ENCODE assay signal across 11 cellular contexts in the genomic region with DNA sequence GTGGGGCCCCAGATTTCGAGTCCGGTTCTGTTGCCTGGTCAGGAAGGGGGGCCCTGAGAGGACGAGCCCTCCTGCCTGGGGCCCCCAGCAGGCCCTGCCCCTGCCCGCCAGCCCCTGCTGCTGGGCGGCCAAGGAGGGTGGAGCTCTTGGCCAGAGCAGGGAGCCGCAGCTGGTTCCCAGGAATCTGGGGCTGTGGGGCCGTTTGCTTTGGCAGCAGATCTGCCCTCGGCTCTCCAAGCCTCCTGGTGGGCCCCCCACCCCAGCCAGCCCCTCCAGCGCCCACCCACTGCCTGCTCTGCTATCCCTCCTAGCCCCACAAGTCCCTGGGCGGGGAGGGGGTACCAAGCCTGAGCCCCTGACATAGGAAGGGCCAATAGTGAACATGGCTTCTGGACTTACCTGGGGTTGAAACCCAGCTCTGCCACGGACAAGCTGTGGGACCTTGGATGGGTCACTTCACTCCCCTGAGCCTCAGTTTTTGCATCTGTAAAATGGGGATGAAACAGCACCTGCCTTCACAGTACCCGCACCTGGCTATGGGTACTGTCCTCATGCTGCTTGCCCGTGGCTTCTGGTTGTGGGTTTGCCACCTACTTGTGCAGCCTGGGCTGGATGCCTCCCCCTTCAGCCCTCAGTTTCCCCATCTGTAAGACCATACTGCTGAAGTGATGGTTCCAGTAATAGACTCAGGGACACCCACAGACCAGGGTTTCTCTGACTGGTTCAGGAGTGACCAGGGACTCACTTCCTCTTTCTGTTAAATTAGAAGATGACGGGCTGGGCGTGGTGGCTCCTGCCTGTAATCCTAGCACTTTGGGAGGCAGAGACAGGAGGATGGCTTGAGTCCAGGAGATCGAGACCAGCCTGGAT. TPM values are rescaled to one million over a fixed set of nuclear protein-coding genes. Genes with fewer than 3 reads are reported as not detected.
DNase-seq lines count a peak whose midpoint lies in the region; ATAC-seq and TF ChIP-seq lines count a peak whose summit lies in the region.
"Had no signal": no experiment of that assay in that cellular context is flagged by ENCODE, and none has a peak within 500 bp of the region (broad histone marks: within the 10 kb centered on the region; RNA-seq: fewer than 3 reads in every experiment).

No MANE protein-coding gene starts in this region.

- no peaks in the 10 kb centered on the region for H3K9me3 Mint-ChIP-seq in naive B cell
- no peaks in the 10 kb centered on the region for H3K9me3 Mint-ChIP-seq in endodermal cell
- H3K9me3 Mint-ChIP-seq in Caco-2 (ENCODE audit: unreplicated experiment): no peaks in the 10 kb centered on the region
- H3K9me3 Mint-ChIP-seq: activated naive CD4-positive, alpha-beta T cell treated with anti-CD3 and anti-CD28 coated beads for 36 hours had no signal

- intact Hi-C loops in heart left ventricle (cut with DNase I): loop anchor here in 6 of 10 donors (5.0 kb wide), 5 partner anchors 33 to 343 kb away; a partner anchor contains a TSS
- intact Hi-C loops in left ventricle myocardium superior (cut with micrococcal nuclease): no loop called here
- intact Hi-C loops in adrenal gland (cut with DNase I): loop anchor here in 1 of 2 donors (5.0 kb wide), 1 partner anchor 48 kb away; no protein-coding TSS in a partner anchor
- intact Hi-C loops in Caco-2 (cut with micrococcal nuclease; ENCODE audit: unreplicated experiment): no loop called here

- H3K36me3 ChIP-seq in heart left ventricle: no peaks in the 10 kb centered on the region
- H3K36me3 ChIP-seq in adrenal gland (replicated peaks in 1 of 2): no peaks in the 10 kb centered on the region
- no peaks in the 10 kb centered on the region for H3K36me3 ChIP-seq in endodermal cell (ENCODE audit: control insufficient read depth, insufficient read depth, low read length)
- no peaks in the 10 kb centered on the region; the same call in 1 of the 2 replicates for H3K36me3 ChIP-seq in Caco-2 (ENCODE audit: control insufficient read depth, insufficient read depth, low read length)

- H3K9me3 ChIP-seq in heart left ventricle (no peaks in the 10 kb centered on the region), adrenal gland (replicated peaks in 1 of 3) (no peaks in the 10 kb centered on the region), endodermal cell (ENCODE audit: control insufficient read depth, low read length) (no peaks in the 10 kb centered on the region), Caco-2 (no peaks in the 10 kb centered on the region)

- H3K27ac ChIP-seq in heart left ventricle (peak overlapping the region in 11 of 12 donors; percentile 73 to 89 (median 86)), adrenal gland (peak overlapping the region in 4 of 5 donors; percentile 70 to 97 (median 90)), endodermal cell (ENCODE audit: low read depth, low read length) (no peak overlapping the region)
- H3K27ac ChIP-seq: GM23248 had no signal

- H3K4me3 Mint-ChIP-seq in naive B cell (peak overlapping the region in 5 of 8 donors; percentile 8 to 75 (median 45)), endodermal cell (no peak overlapping the region), Caco-2 (ENCODE audit: unreplicated experiment) (no peak overlapping the region)
- H3K4me3 Mint-ChIP-seq: activated naive CD4-positive, alpha-beta T cell treated with anti-CD3 and anti-CD28 coated beads for 36 hours had no signal

- POLR2A ChIA-PET in Caco-2 (lab: Charles Lee): no interaction called here

- DNase-seq in heart left ventricle (peak in 1 of 5 donors; percentile 58), left ventricle myocardium superior (no peak), adrenal gland (no peak), naive B cell (peak; percentile 23), ureter (ENCODE audit: low spot score) (peak; percentile 46), endodermal cell (no peak), Caco-2 (no peak)
- DNase-seq: activated CD4-positive, alpha-beta T cell treated with anti-CD3 and anti-CD28 coated beads for 48 hours; activated naive CD4-positive, alpha-beta T cell treated with anti-CD3 and anti-CD28 coated beads for 36 hours had no signal

- peaks cover 10 to 99% (median 75%) of the 10 kb centered on the region in 12 donors for H3K4me1 ChIP-seq in heart left ventricle
- H3K4me1 ChIP-seq in adrenal gland (replicated peaks in 1 of 2): peaks cover 71 to 88% of the 10 kb centered on the region in 2 donors
- peaks cover 7% of the 10 kb centered on the region for H3K4me1 ChIP-seq in endodermal cell (ENCODE audit: control insufficient read depth, insufficient read depth, low read length)
- no peaks in the 10 kb centered on the region for H3K4me1 ChIP-seq in Caco-2

- H3K4me1 Mint-ChIP-seq in naive B cell (peaks cover 4 to 17% (median 13%) of the 10 kb centered on the region in 3 donors), endodermal cell (peaks cover 3% of the 10 kb centered on the region), Caco-2 (ENCODE audit: low read depth, unreplicated experiment) (no peaks in the 10 kb centered on the region)

- peak overlapping the region in 1 of 12 donors; percentile 27 for H3K4me3 ChIP-seq in heart left ventricle
- H3K4me3 ChIP-seq in adrenal gland: no peak overlapping the region
- no peak overlapping the region for H3K4me3 ChIP-seq in endodermal cell (ENCODE audit: low read length)
- no peak overlapping the region for H3K4me3 ChIP-seq in Caco-2 (ENCODE audit: low read depth, low read length)
- H3K4me3 ChIP-seq: GM23248 had no signal

- no peak overlapping the region for H3K9ac ChIP-seq in endodermal cell (ENCODE audit: extremely low read depth, low read length, poor library complexity, severe bottlenecking)

- H3K36me3 Mint-ChIP-seq in naive B cell: no peaks in the 10 kb centered on the region
- H3K36me3 Mint-ChIP-seq in endodermal cell (ENCODE audit: low read depth): no peaks in the 10 kb centered on the region
- H3K36me3 Mint-ChIP-seq in Caco-2 (ENCODE audit: insufficient read depth, unreplicated experiment): peaks cover under 1% of the 10 kb centered on the region

- ATAC-seq in heart left ventricle: no peak
- ATAC-seq in left ventricle myocardium superior: no peak
- peak; percentile 30 to 33 for ATAC-seq in naive B cell (ENCODE audit: low read depth in 2 of 2)
- ATAC-seq in HG03108 (IDR thresholded peaks at IDR 0.05; ENCODE audit: unreplicated experiment): no peak

- CTCF ChIA-PET in Caco-2 (lab: Charles Lee): interaction anchor here (1.1 kb wide), 1 partner anchor 71 kb away, joined by 4 read pairs; no protein-coding TSS in a partner anchor

- no TSS peak for BruUV-seq in Caco-2 (replicated peaks; lab: Mats Ljungman, UMichigan)

- H3K27ac Mint-ChIP-seq in naive B cell (peak overlapping the region in 1 of 6 donors; percentile 15), endodermal cell (no peak overlapping the region), Caco-2 (ENCODE audit: unreplicated experiment) (no peak overlapping the region)
- H3K27ac Mint-ChIP-seq: activated naive CD4-positive, alpha-beta T cell treated with anti-CD3 and anti-CD28 coated beads for 36 hours had no signal

- TF ChIP-seq CTCF in heart left ventricle (IDR thresholded peaks at IDR 0.05) (no peak), adrenal gland (IDR thresholded peaks at IDR 0.05) (no peak), endodermal cell (conservative IDR thresholded peaks at IDR 0.05) (no peak), Caco-2 (IDR thresholded peaks at IDR 0.05; ENCODE audit: insufficient read depth in 1 of 2, low read depth in 1 of 2, low read length in 1 of 2, severe bottlenecking in 1 of 2, unreplicated experiment in 1 of 2) (no peak)

- 71 to 85% (median 72%) methylated on average over 4 to 16 of the region's 16 CpGs for WGBS in heart left ventricle, 4 donors
- 73 to 92% (median 77%) methylated on average over 8 to 16 of the region's 16 CpGs for WGBS in adrenal gland, 4 donors
- WGBS in endodermal cell (ENCODE audit: insufficient coverage in 1 of 2, insufficient read length in 1 of 2), 2 experiments: 84 to 93% methylated on average over 9 to 16 of the region's 16 CpGs

- H3K27me3 ChIP-seq in heart left ventricle (no peaks in the 10 kb centered on the region), adrenal gland (no peaks in the 10 kb centered on the region), endodermal cell (ENCODE audit: control insufficient read depth, insufficient read depth, low read length, poor library complexity, severe bottlenecking) (no peaks in the 10 kb centered on the region), Caco-2 (replicated peaks; ENCODE audit: control insufficient read depth, insufficient read depth, low read length) (no peaks in the 10 kb centered on the region)

- TF ChIP-seq POLR2A in heart left ventricle (IDR thresholded peaks at IDR 0.05) (no peak), adrenal gland (IDR thresholded peaks at IDR 0.05) (no peak)

- H3K27me3 Mint-ChIP-seq in naive B cell (no peaks in the 10 kb centered on the region), endodermal cell (ENCODE audit: insufficient read depth) (no peaks in the 10 kb centered on the region), Caco-2 (ENCODE audit: insufficient read depth, unreplicated experiment) (no peaks in the 10 kb centered on the region)

RNA-seq across cellular contexts. Expression of a gene that starts 9.2 kb away (rescaled TPM):
- total RNA-seq in heart left ventricle (10 to 100 TPM in 7 of 9 donors, 1 to 10 TPM in 2; 7.6 to 23.4 (median 12.7) TPM), left ventricle myocardium superior (16.6 TPM), adrenal gland (10 to 100 TPM; 11.9 to 36.2 (median 18.6) TPM), ureter (11.7 TPM), endodermal cell (10 to 100 TPM in 1 of 2 donors, 1 to 10 TPM in 1; 9.1 to 13.2 TPM), Caco-2 (2022) (12.3 and 13.1 TPM in 2 replicates)
- polyA plus RNA-seq in heart left ventricle (10 to 100 TPM in 1 of 2 donors, 1 to 10 TPM in 1; 7.7 to 14.2 TPM), adrenal gland (10 to 100 TPM in 2 of 3 donors, 1 to 10 TPM in 1; 2.0 to 16.7 (median 13.4) TPM), naive B cell (ENCODE audit: low read depth in 6 of 6) (not detected)
- polyA plus RNA-seq in endodermal cell (2013, experiment 1 of 2): 16.6 TPM
- polyA plus RNA-seq in endodermal cell (2013, experiment 2 of 2): 15.6 TPM

RNA-seq across cellular contexts. Expression of a gene that starts 26.0 kb away (rescaled TPM):
- total RNA-seq in heart left ventricle (10 to 100 TPM; 32.7 to 96.9 (median 60.9) TPM), left ventricle myocardium superior (70.0 TPM), adrenal gland (10 to 100 TPM; 35.5 to 68.8 (median 54.0) TPM), ureter (58.6 TPM), endodermal cell (10 to 100 TPM; 57.7 to 66.2 TPM), Caco-2 (2022) (74.1 and 76.5 TPM in 2 replicates)
- polyA plus RNA-seq in heart left ventricle (100 to 1,000 TPM; 109 to 210 TPM), adrenal gland (100 to 1,000 TPM in 2 of 3 donors, 10 to 100 TPM in 1; 25.0 to 310 (median 285) TPM), naive B cell (ENCODE audit: low read depth in 6 of 6) (10 to 100 TPM; 33.1 to 54.6 (median 47.6) TPM)
- polyA plus RNA-seq in endodermal cell (2013, experiment 1 of 2): 57.2 TPM
- polyA plus RNA-seq in endodermal cell (2013, experiment 2 of 2): 62.4 TPM

RNA-seq across cellular contexts. Expression of a gene that starts 46.5 kb away (rescaled TPM):
- total RNA-seq in heart left ventricle (10 to 100 TPM in 3 of 9 donors, 1 to 10 TPM in 6; 3.8 to 20.0 (median 6.2) TPM), left ventricle myocardium superior (4.3 TPM), adrenal gland (10 to 100 TPM; 16.1 to 44.7 (median 27.4) TPM), ureter (13.4 TPM), endodermal cell (10 to 100 TPM; 10.4 to 12.1 TPM), Caco-2 (2022) (2.7 and 2.8 TPM in 2 replicates)
- polyA plus RNA-seq in heart left ventricle (10 to 100 TPM in 1 of 2 donors, 1 to 10 TPM in 1; 6.1 to 14.9 TPM), adrenal gland (10 to 100 TPM in 2 of 3 donors, under 1 TPM in 1; 0.77 to 23.9 (median 15.5) TPM), naive B cell (ENCODE audit: low read depth in 6 of 6) (under 1 TPM in 3 of 6 donors, not detected in 3; 0.13 to 0.21 (median 0.16) TPM)
- 11.5 TPM for polyA plus RNA-seq in endodermal cell (2013, experiment 1 of 2)
- polyA plus RNA-seq in endodermal cell (2013, experiment 2 of 2): 11.6 TPM
- total RNA-seq: activated naive CD4-positive, alpha-beta T cell treated with anti-CD3 and anti-CD28 coated beads for 36 hours had no signal

RNA-seq across cellular contexts. Expression of a gene that starts 52.3 kb away (rescaled TPM):
- total RNA-seq in heart left ventricle: 1 to 10 TPM; 1.7 to 5.5 (median 3.3) TPM
- 1 to 10 TPM; 2.5 to 3.1 TPM for polyA plus RNA-seq in heart left ventricle
- 4.7 TPM for total RNA-seq in left ventricle myocardium superior
- total RNA-seq in adrenal gland: 10 to 100 TPM in 2 of 8 donors, 1 to 10 TPM in 6; 2.5 to 15.4 (median 6.4) TPM
- 10 to 100 TPM in 1 of 3 donors, 1 to 10 TPM in 2; 3.3 to 10.3 (median 4.5) TPM for polyA plus RNA-seq in adrenal gland
- polyA plus RNA-seq in naive B cell (ENCODE audit: low read depth in 6 of 6): 1 to 10 TPM in 1 of 6 donors, under 1 TPM in 5; 0.77 to 1.5 (median 0.87) TPM
- 18.1 TPM for total RNA-seq in ureter
- total RNA-seq in endodermal cell: 10 to 100 TPM; 28.2 to 30.1 TPM
- 23.3 TPM for polyA plus RNA-seq in endodermal cell (2013, experiment 1 of 2)
- polyA plus RNA-seq in endodermal cell (2013, experiment 2 of 2): 19.3 TPM
- 22.6 and 24.6 TPM in 2 replicates for total RNA-seq in Caco-2 (2022)

Comparison
In these comparisons a context has a peak if more than half of its experiments do, and no peak if none do; other contexts are left out.
1. intact Hi-C loops: an anchor here in heart left ventricle (5.0 kb wide); none called in left ventricle myocardium superior and Caco-2.
2. ATAC-seq: peak in naive B cell (2 of 2); none in heart left ventricle (0 of 4), left ventricle myocardium superior (single experiment) and HG03108 (single experiment).
3. DNase-seq: peak in naive B cell (single experiment) and ureter (single experiment); none in left ventricle myocardium superior (single experiment), adrenal gland (0 of 7), endodermal cell (single experiment) and Caco-2 (0 of 2).
4. H3K4me3 Mint-ChIP-seq: peak in naive B cell (5 of 8); none in endodermal cell (single experiment) and Caco-2 (single experiment).